In genomic region chr5:31059889-31060288, GRCh38 we compare ENCODE assay signal across 14 cellular contexts.
"Had no signal": no experiment of that assay in that cellular context is flagged by ENCODE, and none has a peak within 500 bp of the region (broad histone marks: within the 10 kb centered on the region; RNA-seq: fewer than 3 reads in every experiment).

No MANE protein-coding gene starts in this region.

- H3K4me1 ChIP-seq: prostate gland, transverse colon had no signal

- H3K4me3 Mint-ChIP-seq: activated CD4-positive, alpha-beta memory T cell treated with anti-CD3 and anti-CD28 coated beads, Interleukin-2, amount 10 ng/mL, durations not matched to agents 7 days and 5 days; activated naive CD8-positive, alpha-beta T cell; activated T-cell treated with anti-CD3 and anti-CD28 coated beads, Interleukin-2, amount 50 U/mL, for 72 hours; nephron; T-helper 1 cell treated with Interleukin-12 subunit alpha and Interleukin-12 subunit beta and Interleukin-4 antibody, amounts not matched to agents 30 μg/mL and 1 μg/mL, for 36 hours had no signal

- H3K27ac Mint-ChIP-seq: activated CD4-positive, alpha-beta memory T cell treated with anti-CD3 and anti-CD28 coated beads, Interleukin-2, amount 10 ng/mL, durations not matched to agents 7 days and 5 days; activated naive CD8-positive, alpha-beta T cell; activated T-cell treated with anti-CD3 and anti-CD28 coated beads, Interleukin-2, amount 50 U/mL, for 72 hours; nephron; T-helper 1 cell treated with Interleukin-12 subunit alpha and Interleukin-12 subunit beta and Interleukin-4 antibody, amounts not matched to agents 30 μg/mL and 1 μg/mL, for 36 hours had no signal

- H3K27me3 ChIP-seq: transverse colon had no signal

- H3K4me1 Mint-ChIP-seq: activated CD4-positive, alpha-beta memory T cell treated with anti-CD3 and anti-CD28 coated beads, Interleukin-2, amount 10 ng/mL, durations not matched to agents 7 days and 5 days; nephron had no signal

- H3K36me3 Mint-ChIP-seq: activated naive CD8-positive, alpha-beta T cell had no signal

- H3K9me3 ChIP-seq: prostate gland, transverse colon had no signal

- H3K4me3 ChIP-seq: prostate gland, transverse colon had no signal

- DNase-seq: activated CD4-positive, alpha-beta memory T cell treated with anti-CD3 and anti-CD28 coated beads, Interleukin-2, amount 10 ng/mL, durations not matched to agents 7 days and 5 days; activated CD4-positive, alpha-beta T cell treated with anti-CD3 and anti-CD28 coated beads for 4 hours; activated gamma-delta T cell; activated T-cell treated with anti-CD3 and anti-CD28 coated beads, Interleukin-2, amount 50 U/mL, for 72 hours; hippocampal formation; occipital lobe; right cardiac atrium; stimulated activated naive CD8-positive, alpha-beta T cell treated with anti-CD3 and anti-CD28 coated beads, Interleukin-15, Interleukin-2, amounts not matched to agents 100 U/mL and 50 U/mL, for 24 hours; transverse colon had no signal

- H3K27me3 Mint-ChIP-seq: activated CD4-positive, alpha-beta memory T cell treated with anti-CD3 and anti-CD28 coated beads, Interleukin-2, amount 10 ng/mL, durations not matched to agents 7 days and 5 days; activated naive CD8-positive, alpha-beta T cell had no signal

- H3K27ac ChIP-seq: epithelial cell of prostate, prostate gland, transverse colon had no signal

- H3K36me3 ChIP-seq: prostate gland, transverse colon had no signal

- ATAC-seq: activated T-cell treated with anti-CD3 and anti-CD28 coated beads, Interleukin-2, amount 50 U/mL, for 72 hours; right cardiac atrium; stimulated activated naive CD8-positive, alpha-beta T cell treated with anti-CD3 and anti-CD28 coated beads, Interleukin-15, Interleukin-2, amounts not matched to agents 100 U/mL and 50 U/mL, for 24 hours had no signal
